Comparison of ENCODE assay signal across 8 cellular contexts in the genomic region with DNA sequence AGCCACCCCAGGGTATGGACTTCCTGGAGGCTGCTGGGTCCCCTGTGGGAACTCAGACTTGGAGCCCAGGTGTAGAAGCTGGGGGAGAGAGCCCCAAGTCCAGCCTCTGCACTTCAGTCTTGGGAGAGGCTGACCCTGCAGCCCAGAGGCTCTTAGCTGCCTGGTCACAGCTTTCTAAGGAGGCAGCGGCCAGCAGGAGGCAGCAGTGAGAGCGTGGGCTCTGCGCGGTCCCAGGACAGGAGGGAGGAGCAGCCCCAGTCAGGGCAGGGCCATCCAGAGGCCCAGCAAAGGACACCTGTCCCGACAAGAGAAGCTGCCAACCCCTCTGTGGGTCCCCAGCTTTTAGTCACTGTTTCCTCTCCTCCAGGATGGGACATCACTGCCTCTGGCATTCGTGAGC. TPM values are rescaled to one million over a fixed set of nuclear protein-coding genes. Genes with fewer than 3 reads are reported as not detected.
DNase-seq lines count a peak whose midpoint lies in the region; ATAC-seq and TF ChIP-seq lines count a peak whose summit lies in the region.

No MANE protein-coding gene starts in this region.

- H3K9me2 ChIP-seq in PC-9 (ENCODE audit: insufficient read depth) = no peaks in the 10 kb centered on the region

- DNase-seq in GM12865 (ENCODE audit: low read depth) (peak; percentile 61), PC-9 (no peak), endodermal cell (peak; percentile 92), neuronal stem cell (ENCODE audit: low spot score) (no peak), HPDE6-E6E7 (ENCODE audit: extremely low spot score) (no peak), RWPE1 (ENCODE audit: low spot score) (no peak), NCI-H128 (lab: John Stamatoyannopoulos, UW; ENCODE audit: unreplicated experiment) (no peak)

- TF ChIP-seq CTCF in GM12865 (IDR thresholded peaks at IDR 0.05; ENCODE audit: insufficient read depth, low read depth, low read length, missing control alignments) = peak; percentile 51
- TF ChIP-seq CTCF in PC-9 (conservative IDR thresholded peaks at IDR 0.05) = peak; percentile 58
- peak; percentile 88 for TF ChIP-seq CTCF in endodermal cell (conservative IDR thresholded peaks at IDR 0.05)
- no peak for TF ChIP-seq CTCF in RWPE1 (conservative IDR thresholded peaks at IDR 0.05; ENCODE audit: low read depth)

- H4K20me1 ChIP-seq in PC-9 (ENCODE audit: insufficient read depth) = no peaks in the 10 kb centered on the region

- peaks cover 27% of the 10 kb centered on the region for H3K27me3 Mint-ChIP-seq in endodermal cell (ENCODE audit: insufficient read depth)

- no peaks in the 10 kb centered on the region for H3K4me1 ChIP-seq in PC-9 (replicated peaks; ENCODE audit: insufficient read depth)
- peaks cover 3% of the 10 kb centered on the region for H3K4me1 ChIP-seq in endodermal cell (ENCODE audit: control insufficient read depth, insufficient read depth, low read length)
- H3K4me1 ChIP-seq in neuronal stem cell (ENCODE audit: control insufficient read depth in 2 of 2, insufficient read depth in 1 of 2, low read depth in 1 of 2, low read length in 2 of 2) = peaks cover 0 to 2% of the 10 kb centered on the region in 2 donors

- H4K91ac ChIP-seq in neuronal stem cell (ENCODE audit: low read depth, low read length, poor library complexity) = no peak overlapping the region

- H3K4ac ChIP-seq in neuronal stem cell (ENCODE audit: low read length) = peak overlapping the region; percentile 55

- H3K27ac ChIP-seq in PC-9 (no peak overlapping the region), endodermal cell (ENCODE audit: low read depth, low read length) (no peak overlapping the region), neuronal stem cell (replicated peaks; ENCODE audit: low read length) (no peak overlapping the region), RWPE1 (no peak overlapping the region)

- H3K4me2 ChIP-seq in PC-9 (no peak overlapping the region), neuronal stem cell (ENCODE audit: insufficient read depth, low read length, poor library complexity, severe bottlenecking) (no peak overlapping the region)

- no peak overlapping the region for H3K4me3 ChIP-seq in GM12865 (ENCODE audit: low read depth, low read length)
- no peak overlapping the region for H3K4me3 ChIP-seq in PC-9
- no peak overlapping the region for H3K4me3 ChIP-seq in endodermal cell (ENCODE audit: low read length)
- no peak overlapping the region for H3K4me3 ChIP-seq in neuronal stem cell (ENCODE audit: low read length in 2 of 2)

- H3K36me3 ChIP-seq in PC-9 (ENCODE audit: low read depth) (no peaks in the 10 kb centered on the region), endodermal cell (ENCODE audit: control insufficient read depth, insufficient read depth, low read length) (no peaks in the 10 kb centered on the region), neuronal stem cell (replicated peaks in 1 of 2; ENCODE audit: control insufficient read depth in 2 of 2, insufficient read depth in 2 of 2, low read length in 2 of 2) (no peaks in the 10 kb centered on the region)

- CTCF ChIA-PET in PC-9 (lab: Charles Lee) = interaction anchor here (0.6 kb wide), 1 partner anchor 542 kb away, joined by 7 read pairs; no protein-coding TSS in a partner anchor
- CTCF ChIA-PET in RWPE1 (lab: Yijun Ruan, JAX) = interaction anchor here (0.5 to 0.7 kb wide), 2 partner anchors 84 to 92 kb away, joined by 3 to 4 read pairs; no protein-coding TSS in a partner anchor

- H3K23ac ChIP-seq in neuronal stem cell (ENCODE audit: low read depth, low read length, poor library complexity) = no peak overlapping the region

- H4K8ac ChIP-seq in neuronal stem cell (ENCODE audit: low read depth, low read length) = no peak overlapping the region

- H3K9ac ChIP-seq in endodermal cell (ENCODE audit: extremely low read depth, low read length, poor library complexity, severe bottlenecking) (no peak overlapping the region), neuronal stem cell (ENCODE audit: low read depth, low read length, poor library complexity) (no peak overlapping the region)

- no peaks in the 10 kb centered on the region for H3K79me1 ChIP-seq in neuronal stem cell (ENCODE audit: low read depth, low read length)

- H2AK5ac ChIP-seq in neuronal stem cell (ENCODE audit: low read depth, low read length) = no peak overlapping the region

- no peak for ATAC-seq in GM19397 (IDR thresholded peaks at IDR 0.05; ENCODE audit: unreplicated experiment)

- no peak overlapping the region for H3K14ac ChIP-seq in neuronal stem cell (ENCODE audit: low read length)

- peaks cover 11% of the 10 kb centered on the region for H3K4me1 Mint-ChIP-seq in endodermal cell

- 32 to 39% methylated on average over 3 to 6 of the region's 6 CpGs for WGBS in endodermal cell (ENCODE audit: insufficient coverage in 1 of 2, insufficient read length in 1 of 2), 2 experiments
- no CpG with 5 or more reads among the region's 6 CpGs for WGBS in neuronal stem cell (ENCODE audit: extremely low coverage in 2 of 2, insufficient read length in 2 of 2, insufficient replicate concordance in 1 of 2), 2 donors

- no peaks in the 10 kb centered on the region for H3F3A ChIP-seq in PC-9 (ENCODE audit: insufficient read depth, low read depth)

- BruUV-seq in PC-9 (replicated peaks; lab: Mats Ljungman, UMichigan) = no TSS peak

- H2BK5ac ChIP-seq in neuronal stem cell (ENCODE audit: low read length) = no peak overlapping the region

- H2AFZ ChIP-seq in PC-9 (no peak overlapping the region), neuronal stem cell (ENCODE audit: low read length) (no peak overlapping the region)

- H3K36me3 Mint-ChIP-seq in endodermal cell (ENCODE audit: low read depth) = no peaks in the 10 kb centered on the region

- H2BK12ac ChIP-seq in neuronal stem cell (ENCODE audit: low read length) = no peak overlapping the region

- H3K9me3 Mint-ChIP-seq in endodermal cell = peaks cover 15% of the 10 kb centered on the region

- H3K27me3 ChIP-seq in PC-9 (ENCODE audit: insufficient read depth, low read depth) (peaks cover 63% of the 10 kb centered on the region), endodermal cell (ENCODE audit: control insufficient read depth, insufficient read depth, low read length, poor library complexity, severe bottlenecking) (peaks cover 14% of the 10 kb centered on the region), neuronal stem cell (ENCODE audit: control insufficient read depth in 3 of 3, insufficient read depth in 3 of 3, low read depth in 1 of 3, low read length in 3 of 3) (peaks cover 0 to 4% (median 0%) of the 10 kb centered on the region in 3 experiments)

- H3K18ac ChIP-seq in neuronal stem cell (ENCODE audit: low read length) = peak overlapping the region; percentile 51

- no peaks in the 10 kb centered on the region for H3K79me2 ChIP-seq in PC-9 (ENCODE audit: low read depth)

- POLR2A ChIA-PET in PC-9 (lab: Charles Lee; ENCODE audit: unreplicated experiment) = no interaction called here
- POLR2A ChIA-PET in RWPE1 (lab: Yijun Ruan, JAX; ENCODE audit: low non-redundant PET) = no interaction called here

- no peak overlapping the region for H2BK15ac ChIP-seq in neuronal stem cell (ENCODE audit: low read length)

- H3K4me3 Mint-ChIP-seq in endodermal cell = no peak overlapping the region

- H3K27ac Mint-ChIP-seq in endodermal cell = no peak overlapping the region

- intact Hi-C loops in PC-9 (cut with micrococcal nuclease; ENCODE audit: unreplicated experiment) = no loop called here

- H3K9me3 ChIP-seq in PC-9 (ENCODE audit: insufficient read depth, low read depth) = 0 out of 2 replicates have a peak, but pooled peaks cover 5% of the 10 kb centered on the region
- peaks cover 17% of the 10 kb centered on the region for H3K9me3 ChIP-seq in endodermal cell (ENCODE audit: control insufficient read depth, low read length)
- H3K9me3 ChIP-seq in neuronal stem cell (replicated peaks in 1 of 2; ENCODE audit: control insufficient read depth in 2 of 2, insufficient read depth in 1 of 2, low read depth in 1 of 2, low read length in 2 of 2) = peaks cover 6 to 13% of the 10 kb centered on the region in 2 donors

- no peak overlapping the region for H2BK120ac ChIP-seq in neuronal stem cell (ENCODE audit: low read depth, low read length)

RNA-seq across cellular contexts. Expression of gene TREML2, which starts 9.4 kb away (rescaled TPM):
- total RNA-seq in PC-9 (2021) = not detected in 2 replicates
- not detected for total RNA-seq in endodermal cell
- not detected for polyA plus RNA-seq in endodermal cell (2013, experiment 1 of 2)
- not detected for polyA plus RNA-seq in endodermal cell (2013, experiment 2 of 2)
- 0.01 TPM for polyA plus RNA-seq in neuronal stem cell (2013, experiment 1 of 2)
- polyA plus RNA-seq in neuronal stem cell (2013, experiment 2 of 2) = not detected

RNA-seq across cellular contexts. Expression of gene TREM2, which starts 28.7 kb away (rescaled TPM):
- total RNA-seq in PC-9 (2021) = not detected in 2 replicates
- not detected for total RNA-seq in endodermal cell
- polyA plus RNA-seq in endodermal cell (2013, experiment 1 of 2) = not detected
- not detected for polyA plus RNA-seq in endodermal cell (2013, experiment 2 of 2)
- polyA plus RNA-seq in neuronal stem cell (2013, experiment 1 of 2) = 0.07 TPM
- polyA plus RNA-seq in neuronal stem cell (2013, experiment 2 of 2) = 0.04 TPM

RNA-seq across cellular contexts. Expression of gene TREML4, which starts 36.6 kb away (rescaled TPM):
- not detected in 2 replicates for total RNA-seq in PC-9 (2021)
- total RNA-seq in endodermal cell = not detected
- not detected for polyA plus RNA-seq in endodermal cell (2013, experiment 1 of 2)
- not detected for polyA plus RNA-seq in endodermal cell (2013, experiment 2 of 2)
- polyA plus RNA-seq in neuronal stem cell (2013, experiment 1 of 2) = not detected
- not detected for polyA plus RNA-seq in neuronal stem cell (2013, experiment 2 of 2)

RNA-seq across cellular contexts. Expression of gene TREML1, which starts 37.4 kb away (rescaled TPM):
- not detected in 2 replicates for total RNA-seq in PC-9 (2021)
- total RNA-seq in endodermal cell = under 1 TPM; 0.31 to 0.53 TPM
- polyA plus RNA-seq in endodermal cell (2013, experiment 1 of 2) = not detected
- polyA plus RNA-seq in endodermal cell (2013, experiment 2 of 2) = not detected
- polyA plus RNA-seq in neuronal stem cell (2013, experiment 1 of 2) = not detected
- polyA plus RNA-seq in neuronal stem cell (2013, experiment 2 of 2) = not detected

Comparison
In these comparisons a context has a peak if more than half of its experiments do, and no peak if none do; other contexts are left out.
1. DNase-seq: peak in GM12865 (single experiment) and endodermal cell (single experiment); none in PC-9 (0 of 2), neuronal stem cell (single experiment), HPDE6-E6E7 (single experiment), RWPE1 (single experiment) and NCI-H128 (single experiment).